In the genomic region with DNA sequence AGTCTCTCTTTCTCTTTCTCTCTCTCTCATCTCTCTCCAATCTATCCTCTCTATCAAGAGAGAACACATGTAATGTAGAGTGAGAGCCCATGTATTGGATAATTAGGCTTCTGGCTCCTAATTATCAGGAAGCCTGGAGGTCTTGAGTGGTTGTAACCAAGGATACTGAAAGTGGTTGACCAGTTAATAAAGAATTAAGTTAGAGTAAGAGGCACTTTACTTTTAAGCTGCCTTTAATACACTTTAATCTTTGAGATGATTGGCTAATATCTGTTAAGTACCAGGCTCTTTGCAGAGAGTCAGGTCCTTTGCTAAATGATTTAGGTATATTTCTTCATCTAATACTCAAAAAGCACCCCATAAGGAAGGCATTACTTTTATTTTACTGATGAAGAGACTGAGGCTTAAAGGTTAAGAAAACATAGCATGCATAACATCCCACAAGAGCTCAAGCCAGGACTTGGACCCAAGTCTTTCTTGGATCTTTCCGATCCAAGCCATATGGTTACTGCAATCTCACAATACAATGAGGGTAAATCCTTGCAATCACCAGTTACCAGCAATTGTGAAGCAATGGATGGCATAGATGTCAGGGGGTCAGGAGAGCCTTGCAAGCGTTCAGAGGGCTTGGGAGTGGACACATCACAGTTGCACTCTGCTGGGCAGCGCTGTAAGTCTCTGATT, we compare ENCODE assay signal across 11 cellular contexts. TPM values are rescaled to one million over a fixed set of nuclear protein-coding genes. Genes with fewer than 3 reads are reported as not detected.
DNase-seq lines count a peak whose midpoint lies in the region; ATAC-seq and TF ChIP-seq lines count a peak whose summit lies in the region.
"Had no signal": no experiment of that assay in that cellular context is flagged by ENCODE, and none has a peak within 500 bp of the region (broad histone marks: within the 10 kb centered on the region; RNA-seq: fewer than 3 reads in every experiment).

No MANE protein-coding gene starts in this region.

- 100% methylated on average over 2 of the region's 3 CpGs for WGBS in mesenchymal stem cell

- H3K9me2 ChIP-seq in HCT116 (ENCODE audit: insufficient read depth) = no peaks in the 10 kb centered on the region

- no peak overlapping the region for H3K23ac ChIP-seq in mesenchymal stem cell (ENCODE audit: low read length in 2 of 2)

- H3K27ac Mint-ChIP-seq in activated T-helper 1 cell treated with anti-CD3 and anti-CD28 coated beads, Interleukin-12 subunit alpha, Interleukin-12 subunit beta, Interleukin-2, Interleukin-4 antibody, amounts not matched to agents 30 ng/mL and 10 ng/mL and 1 ng/mL, durations not matched to agents 14 hours and 24 hours and 36 hours = peak overlapping the region; percentile 83
- H3K27ac Mint-ChIP-seq: mesothelial cell of epicardium had no signal

- H4K8ac ChIP-seq in mesenchymal stem cell (ENCODE audit: low read length) = peak overlapping the region; percentile 30

- H2AK5ac ChIP-seq in mesenchymal stem cell (ENCODE audit: low read length, severe bottlenecking) = no peak overlapping the region

- no peak overlapping the region for H3K9ac ChIP-seq in BLaER1 treated with 17β-estradiol and CSF1 and Interleukin-3, amounts not matched to agents 10 nM and 100 nM
- H3K9ac ChIP-seq in HCT116 (ENCODE audit: low read length) (no peak overlapping the region), mesenchymal stem cell (ENCODE audit: low read length) (peak overlapping the region; percentile 75)

- H3K18ac ChIP-seq in mesenchymal stem cell (ENCODE audit: low read depth in 1 of 2, low read length in 2 of 2) = peak overlapping the region in 1 of 2 experiments; percentile 40

- TF ChIP-seq POLR2A in HCT116 (IDR thresholded peaks at IDR 0.05; ENCODE audit: borderline replicate concordance, extremely low read depth, insufficient read depth, insufficient read length) = no peak

- H3K14ac ChIP-seq in mesenchymal stem cell (ENCODE audit: low read length in 2 of 2) = no peak overlapping the region

- no peak overlapping the region for H3K4ac ChIP-seq in mesenchymal stem cell (ENCODE audit: low read depth in 1 of 2, low read length in 2 of 2)

- H3K36me3 Mint-ChIP-seq in activated T-helper 1 cell treated with anti-CD3 and anti-CD28 coated beads, Interleukin-12 subunit alpha, Interleukin-12 subunit beta, Interleukin-2, Interleukin-4 antibody, amounts not matched to agents 30 ng/mL and 10 ng/mL and 1 ng/mL, durations not matched to agents 14 hours and 24 hours and 36 hours (ENCODE audit: low read depth) = peaks cover 71% of the 10 kb centered on the region
- H3K36me3 Mint-ChIP-seq: mesothelial cell of epicardium had no signal

- H3K36me3 ChIP-seq in BLaER1 treated with 17β-estradiol and CSF1 and Interleukin-3, amounts not matched to agents 10 nM and 100 nM = peaks cover 15 to 82% (median 70%) of the 10 kb centered on the region in 11 experiments
- H3K36me3 ChIP-seq in HCT116 (ENCODE audit: control insufficient read depth in 1 of 2, insufficient read depth in 2 of 2, low read length in 2 of 2) (no peaks in the 10 kb centered on the region; a peak in 1 of 4 replicates), mesenchymal stem cell (ENCODE audit: control insufficient read depth in 1 of 2, insufficient read depth in 2 of 2, low read depth in 1 of 2, low read length in 2 of 2) (peaks cover 3 to 90% of the 10 kb centered on the region in 2 experiments)

- CTCF ChIA-PET in HCT116 (lab: Charles Lee) = no interaction called here

- peaks cover 99% of the 10 kb centered on the region for H3K4me1 Mint-ChIP-seq in activated T-helper 1 cell treated with anti-CD3 and anti-CD28 coated beads, Interleukin-12 subunit alpha, Interleukin-12 subunit beta, Interleukin-2, Interleukin-4 antibody, amounts not matched to agents 30 ng/mL and 10 ng/mL and 1 ng/mL, durations not matched to agents 14 hours and 24 hours and 36 hours (ENCODE audit: low read depth)
- H3K4me1 Mint-ChIP-seq: mesothelial cell of epicardium had no signal

- H3K4me1 ChIP-seq in BLaER1 treated with 17β-estradiol and CSF1 and Interleukin-3, amounts not matched to agents 10 nM and 100 nM = peaks cover 78 to 100% (median 96%) of the 10 kb centered on the region in 10 experiments
- H3K4me1 ChIP-seq in HCT116 (ENCODE audit: control insufficient read depth in 1 of 2, insufficient read depth in 2 of 2, low read length in 2 of 2) (peaks cover 87 to 97% of the 10 kb centered on the region in 2 experiments), mesenchymal stem cell (ENCODE audit: control insufficient read depth, insufficient read depth, low read depth, low read length) (peaks cover 23% of the 10 kb centered on the region)

- no peaks in the 10 kb centered on the region for H3K79me1 ChIP-seq in mesenchymal stem cell (replicated peaks; ENCODE audit: low read length, poor library complexity, severe bottlenecking)

- peak overlapping the region in 1 of 2 experiments; percentile 15 for H2BK12ac ChIP-seq in mesenchymal stem cell (ENCODE audit: low read length in 2 of 2)

- H3K4me2 ChIP-seq in BLaER1 treated with 17β-estradiol and CSF1 and Interleukin-3, amounts not matched to agents 10 nM and 100 nM = peak overlapping the region in 10 of 11 experiments; percentile 70 to 95 (median 87); a peak in 17 of 22 replicates
- H3K4me2 ChIP-seq in HCT116 (ENCODE audit: low read length) (peak overlapping the region; percentile 72), mesenchymal stem cell (ENCODE audit: low read length, poor library complexity, severe bottlenecking) (no peak overlapping the region)

- DNase-seq in HCT116 (ENCODE audit: low read depth, low spot score) = no peak
- DNase-seq in activated T-helper 1 cell treated with anti-CD3 and anti-CD28 coated beads, Interleukin-12 subunit alpha, Interleukin-12 subunit beta, Interleukin-2, Interleukin-4 antibody, amounts not matched to agents 30 ng/mL and 10 ng/mL and 1 ng/mL, durations not matched to agents 14 hours and 24 hours and 36 hours (ENCODE audit: low spot score) = no peak
- no peak for DNase-seq in mesenchymal stem cell
- DNase-seq in COLO668 (lab: John Stamatoyannopoulos, UW; ENCODE audit: unreplicated experiment) = no peak
- no peak for DNase-seq in NCI-H146 treated with DMSO at 0.1 percent for 48 hours (lab: John Stamatoyannopoulos, UW; ENCODE audit: unreplicated experiment)
- DNase-seq in Ammon's horn (ENCODE audit: low spot score) = no peak
- DNase-seq in midbrain (lab: John Stamatoyannopoulos, UW) = no peak
- DNase-seq: activated CD4-positive, CD25-positive, alpha-beta regulatory T cell had no signal

- POLR2A ChIA-PET in HCT116 (lab: Charles Lee) = interaction anchor here (2.0 kb wide), 1 partner anchor 13 kb away, joined by 5 read pairs; no protein-coding TSS in a partner anchor

- no peak overlapping the region for H4K91ac ChIP-seq in mesenchymal stem cell (ENCODE audit: low read length)

- H3K27me3 Mint-ChIP-seq in activated T-helper 1 cell treated with anti-CD3 and anti-CD28 coated beads, Interleukin-12 subunit alpha, Interleukin-12 subunit beta, Interleukin-2, Interleukin-4 antibody, amounts not matched to agents 30 ng/mL and 10 ng/mL and 1 ng/mL, durations not matched to agents 14 hours and 24 hours and 36 hours (ENCODE audit: insufficient read depth) = no peaks in the 10 kb centered on the region

- H4K20me1 ChIP-seq in BLaER1 treated with 17β-estradiol and CSF1 and Interleukin-3, amounts not matched to agents 10 nM and 100 nM = peaks cover 36 to 95% (median 76%) of the 10 kb centered on the region in 11 experiments; a peak in 21 of 22 replicates
- H4K20me1 ChIP-seq in HCT116 (ENCODE audit: insufficient read depth) = peaks cover 7% of the 10 kb centered on the region; the same call in 1 of the 2 replicates

- intact Hi-C loops in HCT116 (cut with micrococcal nuclease) = loop anchor here (10.0 kb wide), 1 partner anchor 236 kb away; no protein-coding TSS in a partner anchor
- intact Hi-C loops in activated T-helper 1 cell treated with anti-CD3 and anti-CD28 coated beads, Interleukin-12 subunit alpha, Interleukin-12 subunit beta, Interleukin-2, Interleukin-4 antibody, amounts not matched to agents 30 ng/mL and 10 ng/mL and 1 ng/mL, durations not matched to agents 14 hours and 24 hours and 36 hours (cut with micrococcal nuclease) = no loop called here

- no peak overlapping the region for H2AFZ ChIP-seq in HCT116 (ENCODE audit: low read depth, low read length, poor library complexity, severe bottlenecking)
- H2AFZ ChIP-seq in mesenchymal stem cell (ENCODE audit: low read depth, low read length) = no peak overlapping the region

- no peak overlapping the region for H3K4me3 ChIP-seq in BLaER1 treated with 17β-estradiol and CSF1 and Interleukin-3, amounts not matched to agents 10 nM and 100 nM
- H3K4me3 ChIP-seq in HCT116 (replicated peaks in 1 of 2; ENCODE audit: low read depth in 1 of 2, low read length in 2 of 2) = no peak overlapping the region
- H3K4me3 ChIP-seq in mesenchymal stem cell (ENCODE audit: insufficient read depth in 1 of 2, low read depth in 1 of 2, low read length in 2 of 2) = peak overlapping the region in 1 of 2 experiments; percentile 3

- no peak overlapping the region for H2BK15ac ChIP-seq in mesenchymal stem cell (ENCODE audit: low read depth, poor library complexity, severe bottlenecking)

- H3K4me3 Mint-ChIP-seq in activated T-helper 1 cell treated with anti-CD3 and anti-CD28 coated beads, Interleukin-12 subunit alpha, Interleukin-12 subunit beta, Interleukin-2, Interleukin-4 antibody, amounts not matched to agents 30 ng/mL and 10 ng/mL and 1 ng/mL, durations not matched to agents 14 hours and 24 hours and 36 hours = no peak overlapping the region
- H3K4me3 Mint-ChIP-seq: mesothelial cell of epicardium had no signal

- RAD21 ChIA-PET in HCT116 (lab: Charles Lee; ENCODE audit: low non-redundant PET in 1 of 2, low total read pairs in 2 of 2, uncharacterized antibody in 2 of 2, unreplicated experiment in 2 of 2) = no interaction called here

- no peak for TF ChIP-seq RAD21 in HCT116 (IDR thresholded peaks at IDR 0.05; ENCODE audit: low read depth)

- no peak for ATAC-seq in HCT116
- ATAC-seq: sciatic nerve had no signal

- BruUV-seq in HCT116 (replicated peaks; lab: Mats Ljungman, UMichigan) = no TSS peak

- H3K9me3 Mint-ChIP-seq in activated T-helper 1 cell treated with anti-CD3 and anti-CD28 coated beads, Interleukin-12 subunit alpha, Interleukin-12 subunit beta, Interleukin-2, Interleukin-4 antibody, amounts not matched to agents 30 ng/mL and 10 ng/mL and 1 ng/mL, durations not matched to agents 14 hours and 24 hours and 36 hours = no peaks in the 10 kb centered on the region
- H3K9me3 Mint-ChIP-seq: mesothelial cell of epicardium had no signal

- H3K27me3 ChIP-seq in BLaER1 treated with 17β-estradiol and CSF1 and Interleukin-3, amounts not matched to agents 10 nM and 100 nM = no peaks in the 10 kb centered on the region
- H3K27me3 ChIP-seq in HCT116 (ENCODE audit: insufficient read depth, low read length) (no peaks in the 10 kb centered on the region), mesenchymal stem cell (ENCODE audit: control insufficient read depth in 1 of 2, insufficient read depth in 1 of 2, low read length in 2 of 2) (no peaks in the 10 kb centered on the region)

- peaks cover 100% of the 10 kb centered on the region for H3K79me2 ChIP-seq in HCT116 (ENCODE audit: insufficient read depth, low read length)

- peak overlapping the region in 10 of 11 experiments; percentile 72 to 89 (median 85); a peak in 18 of 22 replicates for H3K27ac ChIP-seq in BLaER1 treated with 17β-estradiol and CSF1 and Interleukin-3, amounts not matched to agents 10 nM and 100 nM
- H3K27ac ChIP-seq in HCT116 (ENCODE audit: low read depth, low read length) (peak overlapping the region; percentile 27), mesenchymal stem cell (ENCODE audit: low read length, poor library complexity, severe bottlenecking) (peak overlapping the region; percentile 5)

- no peak for TF ChIP-seq CTCF in HCT116 (IDR thresholded peaks at IDR 0.05 in 2 of 3, conservative IDR thresholded peaks at IDR 0.05 in 1 of 3; ENCODE audit: borderline replicate concordance in 1 of 3, insufficient read depth in 1 of 3, low read depth in 2 of 3, low read length in 2 of 3)

- H2BK120ac ChIP-seq in mesenchymal stem cell (ENCODE audit: low read depth, low read length) = no peak overlapping the region

- H3K9me3 ChIP-seq in BLaER1 treated with 17β-estradiol and CSF1 and Interleukin-3, amounts not matched to agents 10 nM and 100 nM (replicated peaks in 1 of 11) = no peaks in the 10 kb centered on the region
- H3K9me3 ChIP-seq in HCT116 (ENCODE audit: control insufficient read depth in 1 of 2, insufficient read depth in 1 of 2, low read depth in 1 of 2, low read length in 2 of 2) (no peaks in the 10 kb centered on the region), mesenchymal stem cell (ENCODE audit: control insufficient read depth, low read length) (no peaks in the 10 kb centered on the region)

- no peak overlapping the region for H2BK5ac ChIP-seq in mesenchymal stem cell (ENCODE audit: low read depth, low read length, poor library complexity, severe bottlenecking)

RNA-seq across cellular contexts. Expression of a gene that starts 22.1 kb away (rescaled TPM):
- total RNA-seq in HCT116 (2021; ENCODE audit: unreplicated experiment) = 742 TPM
- polyA plus RNA-seq in HCT116 (2012) = 668 and 736 TPM in 2 replicates
- total RNA-seq in activated T-helper 1 cell treated with anti-CD3 and anti-CD28 coated beads, Interleukin-12 subunit alpha, Interleukin-12 subunit beta, Interleukin-2, Interleukin-4 antibody, amounts not matched to agents 30 ng/mL and 10 ng/mL and 1 ng/mL, durations not matched to agents 14 hours and 24 hours and 36 hours = 547 and 550 TPM in 2 replicates
- polyA plus RNA-seq in mesenchymal stem cell (2013, experiment 1 of 2) = 1,373 TPM
- polyA plus RNA-seq in mesenchymal stem cell (2013, experiment 2 of 2) = 1,315 TPM

Comparison
In these comparisons a context has a peak if more than half of its experiments do, and no peak if none do; other contexts are left out.
1. H3K27ac ChIP-seq: peak in every context shown above with its lines; median percentile 85 in BLaER1 treated with 17β-estradiol and CSF1 and Interleukin-3, amounts not matched to agents 10 nM and 100 nM; 27 in HCT116; 5 in mesenchymal stem cell.